22 cellular contexts compared by ENCODE assay signal in genomic region chr3:25589783-25590258, GRCh38.
DNase-seq lines count a peak whose midpoint lies in the region; ATAC-seq and TF ChIP-seq lines count a peak whose summit lies in the region.
"Had no signal": no experiment of that assay in that cellular context is flagged by ENCODE, and none has a peak within 500 bp of the region (broad histone marks: within the 10 kb centered on the region; RNA-seq: fewer than 3 reads in every experiment).

No MANE protein-coding gene starts in this region.

- no peak overlapping the region for H2AK5ac ChIP-seq in mesendoderm (ENCODE audit: low read length)

- H3K9me3 ChIP-seq in hepatocyte (ENCODE audit: low read depth) (no peaks in the 10 kb centered on the region), psoas muscle (no peaks in the 10 kb centered on the region)
- H3K9me3 ChIP-seq: ovary, SJSA1, uterus had no signal

- no peak overlapping the region for H2BK15ac ChIP-seq in mesendoderm (replicated peaks; ENCODE audit: low read depth)

- no peak overlapping the region for H3K18ac ChIP-seq in mesendoderm (ENCODE audit: low read length)

- H2BK120ac ChIP-seq in mesendoderm (ENCODE audit: low read depth, low read length) = no peak overlapping the region

- no peak overlapping the region for H3K4ac ChIP-seq in mesendoderm (ENCODE audit: low read depth, low read length)

- H3K4me3 ChIP-seq in hepatocyte = no peak overlapping the region
- H3K4me3 ChIP-seq in psoas muscle = no peak overlapping the region
- H3K4me3 ChIP-seq in mesendoderm (ENCODE audit: low read length) = no peak overlapping the region
- H3K4me3 ChIP-seq: ovary, PC-9, SJSA1, uterus had no signal

- H3K27ac ChIP-seq in hepatocyte = peak overlapping the region; percentile 61
- peak overlapping the region; percentile 43 for H3K27ac ChIP-seq in psoas muscle
- H3K27ac ChIP-seq in mesendoderm (ENCODE audit: low read depth, low read length) = no peak overlapping the region
- H3K27ac ChIP-seq: foreskin keratinocyte, ovary, PC-9, SJSA1 had no signal

- no peak overlapping the region for H3K23ac ChIP-seq in mesendoderm (ENCODE audit: low read length)

- H3K79me2 ChIP-seq in hepatocyte = no peaks in the 10 kb centered on the region
- H3K79me2 ChIP-seq in mesendoderm (ENCODE audit: control insufficient read depth, insufficient read depth, low read length) = no peaks in the 10 kb centered on the region

- H3K36me3 ChIP-seq in hepatocyte (replicated peaks; ENCODE audit: insufficient read depth, low read depth) (no peaks in the 10 kb centered on the region), psoas muscle (ENCODE audit: insufficient read depth in 1 of 2, low read depth in 1 of 2) (no peaks in the 10 kb centered on the region), mesendoderm (ENCODE audit: control insufficient read depth, insufficient read depth, low read length) (no peaks in the 10 kb centered on the region)
- H3K36me3 ChIP-seq: ovary, SJSA1, uterus had no signal

- no peak overlapping the region for H2BK5ac ChIP-seq in mesendoderm (ENCODE audit: low read length)

- H3K27me3 ChIP-seq in hepatocyte (no peaks in the 10 kb centered on the region), psoas muscle (ENCODE audit: insufficient read depth in 3 of 3, low read length in 2 of 3) (no peaks in the 10 kb centered on the region), mesendoderm (ENCODE audit: insufficient read depth, low read length, poor library complexity) (no peaks in the 10 kb centered on the region)
- H3K27me3 ChIP-seq: foreskin keratinocyte, ovary, SJSA1, uterus had no signal

- H3K4me2 ChIP-seq in hepatocyte (no peak overlapping the region), mesendoderm (ENCODE audit: low read length) (no peak overlapping the region)
- H3K4me2 ChIP-seq: PC-9 had no signal

- 75% methylated on average over 8 of the region's 8 CpGs for WGBS in hepatocyte (ENCODE audit: low lambda C conversion rate, missing lambda C conversion rate)
- WGBS in psoas muscle, 3 donors = 45 to 71% (median 53%) methylated on average over 8 of the region's 8 CpGs
- WGBS in mesendoderm (ENCODE audit: extremely low coverage, insufficient coverage, low lambda C conversion rate) = no CpG with 5 or more reads among the region's 8 CpGs

- intact Hi-C loops in psoas muscle (cut with DNase I) = loop anchor here (5.0 to 10.0 kb wide), 7 partner anchors 148 to 818 kb away; partner anchors contain the start of gene RARB (in 1 of the 2)

- no peak overlapping the region for H4K5ac ChIP-seq in mesendoderm (ENCODE audit: low read length)

- no peak for TF ChIP-seq CTCF in hepatocyte (IDR thresholded peaks at IDR 0.05; ENCODE audit: poor library complexity)
- no peak for TF ChIP-seq CTCF in psoas muscle (IDR thresholded peaks at IDR 0.05)

- no peak overlapping the region for H3K9ac ChIP-seq in mesendoderm (ENCODE audit: low read length)

- ATAC-seq in psoas muscle = peak in 1 of 4 donors; percentile 42
- no peak for ATAC-seq in GM21367 (IDR thresholded peaks at IDR 0.05; ENCODE audit: unreplicated experiment)
- ATAC-seq: activated CD8-positive, alpha-beta T cell treated with anti-CD3 and anti-CD28 coated beads, Interleukin-2, amount 10 ng/mL, durations not matched to agents 7 days and 5 days; foreskin keratinocyte; left colon had no signal

- peak; percentile 43 for DNase-seq in OCI-M1 (lab: John Stamatoyannopoulos, UW)
- peak; percentile 64 for DNase-seq in epidermal melanocyte (ENCODE audit: insufficient read length, low spot score)
- peak; percentile 42 for DNase-seq in hepatocyte (ENCODE audit: low spot score)
- DNase-seq in psoas muscle = no peak
- no peak for DNase-seq in NCI-H1417 (lab: John Stamatoyannopoulos, UW)
- DNase-seq in mesendoderm = no peak
- DNase-seq in NCI-H2171 treated with DMSO at 0.1 percent for 48 hours (lab: John Stamatoyannopoulos, UW) = no peak
- DNase-seq: activated CD4-positive, CD25-positive, alpha-beta regulatory T cell; activated CD8-positive, alpha-beta T cell treated with anti-CD3 and anti-CD28 coated beads, Interleukin-2, amount 10 ng/mL, durations not matched to agents 7 days and 5 days; activated naive CD4-positive, alpha-beta T cell treated with anti-CD3 and anti-CD28 coated beads for 36 hours; activated T-cell treated with anti-CD3 and anti-CD28 coated beads, Interleukin-2, amount 50 U/mL, for 24 hours; CD4-positive, CD25-positive, alpha-beta regulatory T cell; dermis blood vessel endothelial cell; DMS153; foreskin keratinocyte; GF-D8; left colon; ovary; PC-9; uterus had no signal

- H4K8ac ChIP-seq in mesendoderm (ENCODE audit: low read depth, low read length) = no peak overlapping the region

- H3K56ac ChIP-seq in mesendoderm (ENCODE audit: low read length) = no peak overlapping the region

- H3K4me1 ChIP-seq in hepatocyte (ENCODE audit: insufficient read depth) (peaks cover 17% of the 10 kb centered on the region), psoas muscle (peaks cover 17% of the 10 kb centered on the region), mesendoderm (ENCODE audit: control insufficient read depth, low read depth, low read length) (no peaks in the 10 kb centered on the region)
- H3K4me1 ChIP-seq: foreskin keratinocyte, uterus had no signal

- H3K9me2 ChIP-seq in hepatocyte (replicated peaks; ENCODE audit: insufficient read depth) = no peaks in the 10 kb centered on the region

- no peak overlapping the region for H2AFZ ChIP-seq in hepatocyte
- H2AFZ ChIP-seq: PC-9 had no signal

- H3K79me1 ChIP-seq in mesendoderm (ENCODE audit: low read length) = no peaks in the 10 kb centered on the region

- H4K20me1 ChIP-seq in hepatocyte (ENCODE audit: insufficient read depth, poor library complexity, severe bottlenecking) = no peaks in the 10 kb centered on the region

Comparison
In these comparisons a context has a peak if more than half of its experiments do, and no peak if none do; other contexts are left out.
1. DNase-seq: peak in OCI-M1 (single experiment), epidermal melanocyte (single experiment) and hepatocyte (single experiment); none in psoas muscle (0 of 2), NCI-H1417 (0 of 3), mesendoderm (single experiment) and NCI-H2171 treated with DMSO at 0.1 percent for 48 hours (single experiment).